ENCODE assay signal across 7 cellular contexts in the genomic region with DNA sequence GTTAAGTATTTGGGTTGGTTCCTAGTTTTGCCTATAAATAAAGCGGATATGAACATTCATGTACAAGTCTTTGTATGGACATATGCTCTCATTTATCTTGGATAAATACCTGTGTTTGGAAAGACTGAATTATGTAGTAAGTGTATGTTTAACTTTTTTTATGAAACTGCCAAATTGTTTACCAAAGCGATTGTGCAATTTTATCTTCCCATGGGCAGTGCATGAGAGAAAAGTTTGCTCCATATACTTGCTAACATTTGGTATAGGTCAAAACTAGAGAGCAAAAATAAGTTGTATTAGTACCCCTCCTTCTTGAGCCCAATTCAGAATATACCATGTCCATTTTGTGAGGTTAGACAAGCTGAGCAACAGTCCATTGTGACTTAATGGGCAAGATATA.
"Had no signal": no experiment of that assay in that cellular context is flagged by ENCODE, and none has a peak within 500 bp of the region (broad histone marks: within the 10 kb centered on the region; RNA-seq: fewer than 3 reads in every experiment).

No MANE protein-coding gene starts in this region.

- ATAC-seq: HCT116 had no signal

- H3K4me3 ChIP-seq: GM23248, HAP-1 had no signal

- DNase-seq: GM23248, GOT3, H7, HFFc6, KBM-7 had no signal
